25 cellular contexts compared by ENCODE assay signal in genomic region chr14:31933716-31934115, GRCh38.
DNase-seq lines count a peak whose midpoint lies in the region; ATAC-seq and TF ChIP-seq lines count a peak whose summit lies in the region.
"Had no signal": no experiment of that assay in that cellular context is flagged by ENCODE, and none has a peak within 500 bp of the region (broad histone marks: within the 10 kb centered on the region; RNA-seq: fewer than 3 reads in every experiment).

No MANE protein-coding gene starts in this region.

- POLR2A ChIA-PET in activated CD8-positive, alpha-beta T cell treated with anti-CD3 and anti-CD28 coated beads, Interleukin-2, amount 10 ng/mL, durations not matched to agents 7 days and 5 days (lab: Charles Lee) = no interaction called here

- intact Hi-C loops in left ventricle myocardium superior (cut with micrococcal nuclease) (no loop called here), heart left ventricle (cut with DNase I) (loop anchor here in 7 of 10 donors (2.0 to 10.0 kb wide), 10 partner anchors 139 to 631 kb away; partner anchors contain the start of gene ARHGAP5 (in 1 of the 7))

- CTCF ChIA-PET in activated CD8-positive, alpha-beta T cell treated with anti-CD3 and anti-CD28 coated beads, Interleukin-2, amount 10 ng/mL, durations not matched to agents 7 days and 5 days (lab: Charles Lee) = interaction anchor here (3.2 kb wide), 1 partner anchor 321 kb away, joined by 15 read pairs; no protein-coding TSS in a partner anchor

- H3K9me3 ChIP-seq in heart left ventricle = no peaks in the 10 kb centered on the region
- H3K9me3 ChIP-seq: heart right ventricle, spleen had no signal

- TF ChIP-seq CTCF in heart left ventricle (IDR thresholded peaks at IDR 0.05) = no peak

- no peak overlapping the region for H3K4me3 Mint-ChIP-seq in activated CD8-positive, alpha-beta T cell treated with anti-CD3 and anti-CD28 coated beads, Interleukin-2, amount 10 ng/mL, durations not matched to agents 7 days and 5 days
- H3K4me3 Mint-ChIP-seq: stimulated activated memory B cell treated with anti-CD40 and anti-IgM and Interleukin-4, amounts not matched to agents 10 μg/mL and 1 μg/mL and 100 μg/mL, for 72 hours had no signal

- H3K27me3 Mint-ChIP-seq in activated CD8-positive, alpha-beta T cell treated with anti-CD3 and anti-CD28 coated beads, Interleukin-2, amount 10 ng/mL, durations not matched to agents 7 days and 5 days (ENCODE audit: low read depth) = no peaks in the 10 kb centered on the region
- H3K27me3 Mint-ChIP-seq: stimulated activated memory B cell treated with anti-CD40 and anti-IgM and Interleukin-4, amounts not matched to agents 10 μg/mL and 1 μg/mL and 100 μg/mL, for 72 hours had no signal

- H3K36me3 ChIP-seq in heart left ventricle = no peaks in the 10 kb centered on the region
- H3K36me3 ChIP-seq: heart right ventricle, spleen had no signal

- H3K27ac Mint-ChIP-seq in activated CD8-positive, alpha-beta T cell treated with anti-CD3 and anti-CD28 coated beads, Interleukin-2, amount 10 ng/mL, durations not matched to agents 7 days and 5 days = no peak overlapping the region
- H3K27ac Mint-ChIP-seq: stimulated activated memory B cell treated with anti-CD40 and anti-IgM and Interleukin-4, amounts not matched to agents 10 μg/mL and 1 μg/mL and 100 μg/mL, for 72 hours had no signal

- no peaks in the 10 kb centered on the region for H3K36me3 Mint-ChIP-seq in activated CD8-positive, alpha-beta T cell treated with anti-CD3 and anti-CD28 coated beads, Interleukin-2, amount 10 ng/mL, durations not matched to agents 7 days and 5 days (ENCODE audit: low read depth)
- H3K36me3 Mint-ChIP-seq: stimulated activated memory B cell treated with anti-CD40 and anti-IgM and Interleukin-4, amounts not matched to agents 10 μg/mL and 1 μg/mL and 100 μg/mL, for 72 hours had no signal

- peaks cover 0 to 35% (median 15%) of the 10 kb centered on the region in 12 donors for H3K4me1 ChIP-seq in heart left ventricle

- no peak overlapping the region for H3K27ac ChIP-seq in heart left ventricle
- H3K27ac ChIP-seq: heart right ventricle, HL-60 had no signal

- peaks cover 9% of the 10 kb centered on the region for H3K4me1 Mint-ChIP-seq in activated CD8-positive, alpha-beta T cell treated with anti-CD3 and anti-CD28 coated beads, Interleukin-2, amount 10 ng/mL, durations not matched to agents 7 days and 5 days (ENCODE audit: low read depth)

- no peak overlapping the region for H3K4me3 ChIP-seq in heart left ventricle
- H3K4me3 ChIP-seq: heart right ventricle, spleen had no signal

- ATAC-seq in left ventricle myocardium superior = peak; percentile 26
- no peak for ATAC-seq in heart left ventricle
- ATAC-seq in activated CD8-positive, alpha-beta T cell treated with anti-CD3 and anti-CD28 coated beads, Interleukin-2, amount 10 ng/mL, durations not matched to agents 7 days and 5 days = no peak
- no peak for ATAC-seq in HG03457 (IDR thresholded peaks at IDR 0.05; ENCODE audit: unreplicated experiment)
- no peak for ATAC-seq in GM21390 (IDR thresholded peaks at IDR 0.05; ENCODE audit: unreplicated experiment)
- ATAC-seq: stimulated activated memory B cell treated with anti-CD40 and anti-IgM and Interleukin-4, amounts not matched to agents 10 μg/mL and 1 μg/mL and 100 μg/mL, for 72 hours had no signal

- no peaks in the 10 kb centered on the region for H3K27me3 ChIP-seq in heart left ventricle
- H3K27me3 ChIP-seq: heart right ventricle, spleen had no signal

- 26 to 29% (median 28%) methylated on average over 3 of the region's 3 CpGs for WGBS in heart left ventricle, 4 donors

- H3K9me3 Mint-ChIP-seq in activated CD8-positive, alpha-beta T cell treated with anti-CD3 and anti-CD28 coated beads, Interleukin-2, amount 10 ng/mL, durations not matched to agents 7 days and 5 days (ENCODE audit: insufficient read depth) = no peaks in the 10 kb centered on the region
- H3K9me3 Mint-ChIP-seq: stimulated activated memory B cell treated with anti-CD40 and anti-IgM and Interleukin-4, amounts not matched to agents 10 μg/mL and 1 μg/mL and 100 μg/mL, for 72 hours had no signal

- TF ChIP-seq POLR2A in heart left ventricle (IDR thresholded peaks at IDR 0.05) = no peak

- DNase-seq in left ventricle myocardium superior (no peak), heart left ventricle (no peak), NCI-H2107 (lab: John Stamatoyannopoulos, UW) (peak; percentile 46), dermis blood vessel endothelial cell (peak; percentile 63)
- DNase-seq in activated CD8-positive, alpha-beta T cell treated with anti-CD3 and anti-CD28 coated beads, Interleukin-2, amount 10 ng/mL, durations not matched to agents 7 days and 5 days = no peak
- no peak for DNase-seq in stimulated activated naive CD4-positive, alpha-beta T cell (lab: John Stamatoyannopoulos, UW)
- DNase-seq: activated CD4-positive, alpha-beta T cell treated with anti-CD3 and anti-CD28 coated beads for 1 hour; activated CD8-positive, alpha-beta memory T cell treated with anti-CD3 and anti-CD28 coated beads, Interleukin-2, amount 50 U/mL, for 4 hours; activated naive CD4-positive, alpha-beta T cell treated with Interleukin-2 at 50 U/mL for 16 hours; COR-L47; cortex of kidney; erythroblast; heart right ventricle; Kasumi-1; kidney glomerular epithelial cell; NCI-H187; NK-92 treated with Interleukin-12 subunit alpha and Interleukin-12 subunit beta, amount 100 ng/mL, for 24 hours; nucleus accumbens; SIG-M5; spleen; trophoblast cell had no signal

Comparison
In these comparisons a context has a peak if more than half of its experiments do, and no peak if none do; other contexts are left out.
1. DNase-seq: peak in NCI-H2107 (single experiment) and dermis blood vessel endothelial cell (single experiment); none in left ventricle myocardium superior (single experiment), heart left ventricle (0 of 5), activated CD8-positive, alpha-beta T cell treated with anti-CD3 and anti-CD28 coated beads, Interleukin-2, amount 10 ng/mL, durations not matched to agents 7 days and 5 days (single experiment) and stimulated activated naive CD4-positive, alpha-beta T cell (0 of 6).